ENCODE assay signal across 1 cellular context in the genomic region with DNA sequence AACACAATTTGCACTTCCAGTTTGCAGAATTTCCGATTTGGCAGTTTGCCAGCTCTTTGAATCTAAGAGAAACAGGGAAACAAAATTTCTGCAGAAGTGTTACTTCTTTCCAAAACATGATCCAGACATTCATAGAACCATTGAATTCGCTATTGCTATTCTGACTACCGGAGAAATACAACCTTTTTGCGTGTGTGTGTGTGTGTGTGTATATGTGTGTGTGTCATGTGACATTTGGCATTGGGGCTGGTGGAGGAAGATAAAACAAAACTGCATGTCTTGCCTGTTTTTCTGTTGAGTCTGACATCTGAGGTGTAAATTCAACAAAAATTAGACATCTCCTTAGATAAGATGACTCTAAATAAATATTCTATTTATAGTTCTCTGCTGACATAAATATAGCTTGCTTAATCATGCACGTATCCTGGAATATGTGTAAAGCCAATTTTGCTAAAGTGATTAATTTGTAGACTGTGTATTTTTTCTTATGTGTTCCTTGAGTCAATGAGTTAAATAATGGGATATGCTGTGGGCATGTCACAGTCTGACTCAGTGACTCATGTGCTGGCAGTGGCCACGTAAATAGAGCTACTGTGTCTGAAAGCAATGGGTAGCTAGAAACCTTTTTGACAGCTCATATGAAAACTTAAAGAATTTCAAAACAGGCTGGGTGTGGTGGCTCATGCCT.
A peak's percentile ranks its signal among the peaks of the same experiment; 100 is the strongest.
TF ChIP-seq lines count a peak whose summit lies in the region.

No MANE protein-coding gene starts in this region.

TF ChIP-seq in K562, 482 proteins besides CTCF, POLR2A, EP300 and RAD21 (continued from another document and continues in another):
- TF ChIP-seq AFF4 (CRISPR knock-in tag; IDR thresholded peaks at IDR 0.05) (no peak), PCBP1 (IDR thresholded peaks at IDR 0.05; ENCODE audit: low read depth, low read length, poor library complexity, severe bottlenecking) (no peak), SIN3B (IDR thresholded peaks at IDR 0.05; ENCODE audit: low read depth) (no peak), NFXL1 (CRISPR knock-in tag; IDR thresholded peaks at IDR 0.05) (no peak), CAMTA2 (CRISPR knock-in tag; conservative IDR thresholded peaks at IDR 0.05) (no peak), ZNF408 (CRISPR knock-in tag; IDR thresholded peaks at IDR 0.05; ENCODE audit: low read depth) (no peak), TBL1XR1 (IDR thresholded peaks at IDR 0.05; ENCODE audit: low read length in 2 of 2) (peak in 1 of 2 experiments; percentile 54; a peak in 2 of 4 replicates), ESRRA (IDR thresholded peaks at IDR 0.05; ENCODE audit: borderline replicate concordance, low read depth) (no peak), RNF2 (IDR thresholded peaks at IDR 0.05) (peak; percentile 31; the same call in 1 of the 2 replicates), ESRRB (CRISPR knock-in tag; IDR thresholded peaks at IDR 0.05; ENCODE audit: borderline replicate concordance) (no peak), SPI1 (IDR thresholded peaks at IDR 0.05; ENCODE audit: borderline replicate concordance, low read depth, low read length) (no peak), CXXC5 (CRISPR knock-in tag; IDR thresholded peaks at IDR 0.05) (0 out of 2 replicates have a peak, but pooled peaks have one; percentile 22), HBP1 (CRISPR knock-in tag; IDR thresholded peaks at IDR 0.05) (peak; percentile 64; the same call in 1 of the 2 replicates), KLF10 (CRISPR knock-in tag; IDR thresholded peaks at IDR 0.05) (no peak), XRCC5 (IDR thresholded peaks at IDR 0.05; ENCODE audit: low read depth, low read length) (no peak), SMAD3 (CRISPR knock-in tag; conservative IDR thresholded peaks at IDR 0.05) (no peak), CHD1 (IDR thresholded peaks at IDR 0.05; ENCODE audit: low read length) (no peak), CHD7 (IDR thresholded peaks at IDR 0.05; ENCODE audit: low read depth, low read length) (no peak), HDAC8 (tag; IDR thresholded peaks at IDR 0.05) (no peak), JUNB (CRISPR knock-in tag; conservative IDR thresholded peaks at IDR 0.05) (no peak), MBD2 (IDR thresholded peaks at IDR 0.05; ENCODE audit: borderline replicate concordance, low read depth) (no peak), PHTF2 (CRISPR knock-in tag; IDR thresholded peaks at IDR 0.05) (no peak), BRF1 (IDR thresholded peaks at IDR 0.05; ENCODE audit: borderline replicate concordance, extremely low read depth, insufficient read length) (no peak), ADNP (tag; IDR thresholded peaks at IDR 0.05) (peak; percentile 80), BRD9 (IDR thresholded peaks at IDR 0.05; ENCODE audit: low read depth, partially characterized antibody) (peak; percentile 87)
- TF ChIP-seq, protein P1, sequence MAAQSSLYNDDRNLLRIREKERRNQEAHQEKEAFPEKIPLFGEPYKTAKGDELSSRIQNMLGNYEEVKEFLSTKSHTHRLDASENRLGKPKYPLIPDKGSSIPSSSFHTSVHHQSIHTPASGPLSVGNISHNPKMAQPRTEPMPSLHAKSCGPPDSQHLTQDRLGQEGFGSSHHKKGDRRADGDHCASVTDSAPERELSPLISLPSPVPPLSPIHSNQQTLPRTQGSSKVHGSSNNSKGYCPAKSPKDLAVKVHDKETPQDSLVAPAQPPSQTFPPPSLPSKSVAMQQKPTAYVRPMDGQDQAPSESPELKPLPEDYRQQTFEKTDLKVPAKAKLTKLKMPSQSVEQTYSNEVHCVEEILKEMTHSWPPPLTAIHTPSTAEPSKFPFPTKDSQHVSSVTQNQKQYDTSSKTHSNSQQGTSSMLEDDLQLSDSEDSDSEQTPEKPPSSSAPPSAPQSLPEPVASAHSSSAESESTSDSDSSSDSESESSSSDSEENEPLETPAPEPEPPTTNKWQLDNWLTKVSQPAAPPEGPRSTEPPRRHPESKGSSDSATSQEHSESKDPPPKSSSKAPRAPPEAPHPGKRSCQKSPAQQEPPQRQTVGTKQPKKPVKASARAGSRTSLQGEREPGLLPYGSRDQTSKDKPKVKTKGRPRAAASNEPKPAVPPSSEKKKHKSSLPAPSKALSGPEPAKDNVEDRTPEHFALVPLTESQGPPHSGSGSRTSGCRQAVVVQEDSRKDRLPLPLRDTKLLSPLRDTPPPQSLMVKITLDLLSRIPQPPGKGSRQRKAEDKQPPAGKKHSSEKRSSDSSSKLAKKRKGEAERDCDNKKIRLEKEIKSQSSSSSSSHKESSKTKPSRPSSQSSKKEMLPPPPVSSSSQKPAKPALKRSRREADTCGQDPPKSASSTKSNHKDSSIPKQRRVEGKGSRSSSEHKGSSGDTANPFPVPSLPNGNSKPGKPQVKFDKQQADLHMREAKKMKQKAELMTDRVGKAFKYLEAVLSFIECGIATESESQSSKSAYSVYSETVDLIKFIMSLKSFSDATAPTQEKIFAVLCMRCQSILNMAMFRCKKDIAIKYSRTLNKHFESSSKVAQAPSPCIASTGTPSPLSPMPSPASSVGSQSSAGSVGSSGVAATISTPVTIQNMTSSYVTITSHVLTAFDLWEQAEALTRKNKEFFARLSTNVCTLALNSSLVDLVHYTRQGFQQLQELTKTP (IDR thresholded peaks at IDR 0.05; ENCODE audit: low read depth in 1 of 2, partially characterized antibody in 2 of 2) = peak in 1 of 2 experiments; percentile 73
- TF ChIP-seq, protein P2, sequence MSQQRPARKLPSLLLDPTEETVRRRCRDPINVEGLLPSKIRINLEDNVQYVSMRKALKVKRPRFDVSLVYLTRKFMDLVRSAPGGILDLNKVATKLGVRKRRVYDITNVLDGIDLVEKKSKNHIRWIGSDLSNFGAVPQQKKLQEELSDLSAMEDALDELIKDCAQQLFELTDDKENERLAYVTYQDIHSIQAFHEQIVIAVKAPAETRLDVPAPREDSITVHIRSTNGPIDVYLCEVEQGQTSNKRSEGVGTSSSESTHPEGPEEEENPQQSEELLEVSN (IDR thresholded peaks at IDR 0.05; ENCODE audit: borderline replicate concordance in 1 of 2, extremely low read depth in 1 of 2, insufficient read depth in 1 of 2, insufficient read length in 1 of 2, low read depth in 1 of 2, low read length in 1 of 2, poor library complexity in 1 of 2, severe bottlenecking in 1 of 2) = no peak
